Comparison of ENCODE assay signal across 7 cellular contexts in the genomic region with DNA sequence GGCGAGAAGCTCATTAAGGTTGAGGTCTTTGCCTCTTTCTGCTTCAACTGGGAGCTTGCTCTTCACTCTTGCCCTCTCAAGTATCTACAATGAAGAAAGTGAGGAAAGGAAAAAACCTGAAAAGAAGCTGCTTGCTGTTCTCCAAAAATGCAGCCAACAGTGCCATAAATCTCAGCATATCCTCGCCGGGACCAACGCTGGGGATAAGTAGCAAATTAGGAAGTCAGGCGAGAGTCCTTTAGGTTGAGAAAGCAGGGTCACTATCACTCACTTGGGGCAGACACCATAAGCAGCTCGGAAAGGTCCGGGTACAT. TPM values are rescaled to one million over a fixed set of nuclear protein-coding genes. Genes with fewer than 3 reads are reported as not detected.
A peak's percentile ranks its signal among the peaks of the same experiment; 100 is the strongest.
DNase-seq lines count a peak whose midpoint lies in the region; ATAC-seq, FAIRE-seq and TF ChIP-seq lines count a peak whose summit lies in the region.

No MANE protein-coding gene starts in this region.

- DNase-seq in bronchial epithelial cell (ENCODE audit: low read depth), result no peak
- DNase-seq in DMS79 treated with DMSO at 0.1 percent for 48 hours (lab: John Stamatoyannopoulos, UW), result no peak
- no peak for DNase-seq in SW 1271 (lab: John Stamatoyannopoulos, UW)

- H3K36me3 ChIP-seq in HUES48 (ENCODE audit: control insufficient read depth, insufficient read depth, low read length) (peaks cover 4% of the 10 kb centered on the region; the same call in 1 of the 2 replicates), bronchial epithelial cell (ENCODE audit: control insufficient read depth, insufficient read depth, low read length) (peaks cover 1% of the 10 kb centered on the region), muscle layer of duodenum (ENCODE audit: control insufficient read depth in 1 of 2, insufficient read depth in 2 of 2, low read length in 2 of 2) (no peaks in the 10 kb centered on the region)

- ATAC-seq in GM19351 (IDR thresholded peaks at IDR 0.05; ENCODE audit: unreplicated experiment) (peak; percentile 46), GM21390 (IDR thresholded peaks at IDR 0.05; ENCODE audit: unreplicated experiment) (no peak)

- H3K27me3 ChIP-seq in HUES48 (ENCODE audit: control insufficient read depth, insufficient read depth, low read length) (no peaks in the 10 kb centered on the region), bronchial epithelial cell (ENCODE audit: control insufficient read depth, insufficient read depth, low read length) (no peaks in the 10 kb centered on the region), muscle layer of duodenum (ENCODE audit: low read depth, low read length) (no peaks in the 10 kb centered on the region)

- TF ChIP-seq CTCF in bronchial epithelial cell (IDR thresholded peaks at IDR 0.05; ENCODE audit: insufficient read depth, low read length, severe bottlenecking), result no peak

- peak overlapping the region; percentile 93 for H3K9ac ChIP-seq in HUES48 (ENCODE audit: low read depth, low read length)

- H3K4me1 ChIP-seq in HUES48 (ENCODE audit: control insufficient read depth, insufficient read depth, low read length), result peaks cover 13% of the 10 kb centered on the region
- H3K4me1 ChIP-seq in muscle layer of duodenum (ENCODE audit: control insufficient read depth in 1 of 2, insufficient read depth in 2 of 2, low read length in 2 of 2), result peaks cover 7 to 27% of the 10 kb centered on the region in 2 donors

- H3K27ac ChIP-seq in HUES48 (ENCODE audit: low read depth, low read length) (peak overlapping the region; percentile 62), muscle layer of duodenum (ENCODE audit: low read length) (peak overlapping the region; percentile 84)

- H3K4me3 ChIP-seq in HUES48 (ENCODE audit: low read depth, low read length) (peak overlapping the region; percentile 97), bronchial epithelial cell (ENCODE audit: low read depth, low read length) (peak overlapping the region; percentile 91), muscle layer of duodenum (ENCODE audit: low read depth in 1 of 2, low read length in 2 of 2) (peak overlapping the region; percentile 91 to 100)

- H3K9me3 ChIP-seq in HUES48 (ENCODE audit: control insufficient read depth, insufficient read depth, low read length) (no peaks in the 10 kb centered on the region), muscle layer of duodenum (ENCODE audit: control insufficient read depth in 1 of 2, low read length in 2 of 2) (no peaks in the 10 kb centered on the region)

- FAIRE-seq in bronchial epithelial cell (lab: Jason Lieb, UNC), result no peak

RNA-seq across cellular contexts. Expression of a gene that starts 0.4 kb away (rescaled TPM):
- total RNA-seq in bronchial epithelial cell, result 24.0 and 27.9 TPM in 2 replicates

RNA-seq across cellular contexts. Expression of a gene that starts 8.6 kb away (rescaled TPM):
- total RNA-seq in bronchial epithelial cell, result 17.9 and 26.9 TPM in 2 replicates
